8 cellular contexts compared by ENCODE assay signal in genomic region chr1:161313554-161314200, GRCh38. TPM values are rescaled to one million over a fixed set of nuclear protein-coding genes. Genes with fewer than 3 reads are reported as not detected.
DNase-seq lines count a peak whose midpoint lies in the region; TF ChIP-seq lines count a peak whose summit lies in the region.

No MANE protein-coding gene starts in this region.

- H3K36me3 Mint-ChIP-seq in activated naive CD4-positive, alpha-beta T cell treated with anti-CD3 and anti-CD28 coated beads for 36 hours (ENCODE audit: low read depth), result no peaks in the 10 kb centered on the region
- no peaks in the 10 kb centered on the region for H3K36me3 Mint-ChIP-seq in glutamatergic neuron (ENCODE audit: unreplicated experiment)

- peak overlapping the region; percentile 92 for H3K27ac Mint-ChIP-seq in activated naive CD4-positive, alpha-beta T cell treated with anti-CD3 and anti-CD28 coated beads for 36 hours
- H3K27ac Mint-ChIP-seq in glutamatergic neuron (ENCODE audit: unreplicated experiment), result peak overlapping the region; percentile 98

- H3K9me3 Mint-ChIP-seq in activated naive CD4-positive, alpha-beta T cell treated with anti-CD3 and anti-CD28 coated beads for 36 hours, result no peaks in the 10 kb centered on the region
- peaks cover 2% of the 10 kb centered on the region for H3K9me3 Mint-ChIP-seq in glutamatergic neuron (ENCODE audit: unreplicated experiment)

- H3K4me3 Mint-ChIP-seq in activated naive CD4-positive, alpha-beta T cell treated with anti-CD3 and anti-CD28 coated beads for 36 hours, result peak overlapping the region; percentile 97
- peak overlapping the region; percentile 98 for H3K4me3 Mint-ChIP-seq in glutamatergic neuron (ENCODE audit: unreplicated experiment)

- intact Hi-C loops in activated naive CD4-positive, alpha-beta T cell treated with anti-CD3 and anti-CD28 coated beads for 36 hours (cut with micrococcal nuclease), result loop anchor here (1.0 to 10.0 kb wide), 4 partner anchors 7 to 431 kb away; partner anchors contain the start of gene DUSP12
- intact Hi-C loops in posterior cingulate gyrus (cut with DNase I), result loop anchor here (10.0 kb wide), 1 partner anchor 51 kb away; the partner anchor contains the start of gene CFAP126

- TF ChIP-seq CTCF in VCaP (conservative IDR thresholded peaks at IDR 0.05) (no peak), glutamatergic neuron (IDR thresholded peaks at IDR 0.05; ENCODE audit: partially characterized antibody, unreplicated experiment) (no peak)

- peaks cover 21% of the 10 kb centered on the region for H3K4me1 Mint-ChIP-seq in activated naive CD4-positive, alpha-beta T cell treated with anti-CD3 and anti-CD28 coated beads for 36 hours (ENCODE audit: low read depth)
- peaks cover 28% of the 10 kb centered on the region for H3K4me1 Mint-ChIP-seq in glutamatergic neuron (ENCODE audit: low read depth, unreplicated experiment)

- no peak for DNase-seq in activated naive CD4-positive, alpha-beta T cell treated with anti-CD3 and anti-CD28 coated beads for 36 hours
- DNase-seq in activated naive CD4-positive, alpha-beta T cell treated with anti-CD3 and anti-CD28 coated beads, Interleukin-2, amount 50 U/mL, for 16 hours, result no peak
- DNase-seq in glutamatergic neuron, result no peak
- peak in 7 of 10 donors; percentile 27 to 86 (median 49) for DNase-seq in posterior cingulate gyrus
- DNase-seq in NCI-H128 (lab: John Stamatoyannopoulos, UW; ENCODE audit: unreplicated experiment), result no peak
- DNase-seq in NCI-H1436 treated with DMSO at 0.1 percent for 48 hours (lab: John Stamatoyannopoulos, UW), result no peak
- DNase-seq in T1000 (lab: John Stamatoyannopoulos, UW), result no peak

- H3K27me3 Mint-ChIP-seq in activated naive CD4-positive, alpha-beta T cell treated with anti-CD3 and anti-CD28 coated beads for 36 hours (ENCODE audit: low read depth), result no peaks in the 10 kb centered on the region
- peaks cover 8% of the 10 kb centered on the region for H3K27me3 Mint-ChIP-seq in glutamatergic neuron (ENCODE audit: unreplicated experiment)

- peak overlapping the region; percentile 85 for H3K27ac ChIP-seq in VCaP

- CTCF ChIA-PET in activated naive CD4-positive, alpha-beta T cell treated with anti-CD3 and anti-CD28 coated beads for 36 hours (lab: Charles Lee), result interaction anchor here (0.9 to 2.8 kb wide), 7 partner anchors 8 to 110 kb away, joined by 3 to 11 read pairs (median 4); no protein-coding TSS in a partner anchor

RNA-seq across cellular contexts. Expression of gene SDHC, which starts 0.5 kb away (rescaled TPM):
- 100 to 1,000 TPM; 201 TPM for total RNA-seq in activated naive CD4-positive, alpha-beta T cell treated with anti-CD3 and anti-CD28 coated beads for 36 hours
- 170 TPM for total RNA-seq in glutamatergic neuron (ENCODE audit: unreplicated experiment)

RNA-seq across cellular contexts. Expression of gene MPZ, which starts 3.9 kb away (rescaled TPM):
- 1 to 10 TPM; 4.4 to 5.9 TPM for total RNA-seq in activated naive CD4-positive, alpha-beta T cell treated with anti-CD3 and anti-CD28 coated beads for 36 hours
- total RNA-seq in glutamatergic neuron (ENCODE audit: unreplicated experiment), result 16.4 TPM

RNA-seq across cellular contexts. Expression of gene CFAP126, which starts 54.0 kb away (rescaled TPM):
- not detected for total RNA-seq in activated naive CD4-positive, alpha-beta T cell treated with anti-CD3 and anti-CD28 coated beads for 36 hours
- not detected for total RNA-seq in glutamatergic neuron (ENCODE audit: unreplicated experiment)

RNA-seq across cellular contexts. Expression of gene PCP4L1, which starts 55.1 kb away (rescaled TPM):
- total RNA-seq in activated naive CD4-positive, alpha-beta T cell treated with anti-CD3 and anti-CD28 coated beads for 36 hours, result under 1 TPM; 0.24 to 0.37 TPM
- 1.1 TPM for total RNA-seq in glutamatergic neuron (ENCODE audit: unreplicated experiment)

Comparison
In these comparisons a context has a peak if more than half of its experiments do, and no peak if none do; other contexts are left out.
1. DNase-seq: peak in posterior cingulate gyrus (7 of 10); none in activated naive CD4-positive, alpha-beta T cell treated with anti-CD3 and anti-CD28 coated beads for 36 hours (single experiment), activated naive CD4-positive, alpha-beta T cell treated with anti-CD3 and anti-CD28 coated beads, Interleukin-2, amount 50 U/mL, for 16 hours (single experiment), glutamatergic neuron (single experiment), NCI-H128 (single experiment), NCI-H1436 treated with DMSO at 0.1 percent for 48 hours (single experiment) and T1000 (single experiment).